In the genomic region with DNA sequence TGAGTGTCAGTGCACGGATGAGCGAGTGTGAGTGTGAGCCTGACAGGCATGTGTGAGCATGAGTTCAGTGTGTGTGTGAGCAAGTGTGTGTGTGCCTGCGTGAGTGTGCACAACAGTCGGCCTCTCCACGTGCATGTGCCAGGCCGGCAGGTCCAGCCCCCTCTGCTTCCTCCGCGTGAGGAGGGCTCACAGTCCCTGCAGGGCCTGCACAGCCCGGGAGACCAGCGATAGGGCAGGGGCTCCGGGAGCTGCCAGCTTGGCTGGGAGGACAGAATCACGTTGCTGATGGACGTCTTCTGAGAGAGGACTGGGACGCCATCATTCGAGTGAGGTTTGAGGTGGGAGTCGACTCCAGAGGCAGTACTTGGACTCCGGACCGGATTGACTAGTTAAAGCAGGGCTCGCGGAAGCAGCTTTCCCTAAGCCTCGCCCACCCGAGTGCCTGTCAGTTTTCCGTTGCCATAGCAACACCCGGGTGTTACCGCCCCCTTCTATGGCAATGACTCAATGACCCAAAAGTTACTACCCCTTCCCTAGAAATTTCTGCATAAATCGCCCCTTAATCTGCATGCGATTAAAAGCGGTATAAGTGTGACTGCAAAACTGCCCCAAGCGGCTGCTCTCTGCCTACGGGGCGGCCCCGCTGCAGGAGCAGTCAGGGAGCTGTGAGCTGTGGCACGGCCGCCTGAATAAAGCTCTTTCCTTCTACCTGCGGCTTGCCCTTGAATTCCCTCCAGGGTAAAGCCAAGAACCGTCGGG, we compare ENCODE assay signal across 7 cellular contexts. TPM values are rescaled to one million over a fixed set of nuclear protein-coding genes. Genes with fewer than 3 reads are reported as not detected.
A peak's percentile ranks its signal among the peaks of the same experiment; 100 is the strongest.
DNase-seq lines count a peak whose midpoint lies in the region; ATAC-seq, FAIRE-seq and TF ChIP-seq lines count a peak whose summit lies in the region.

No MANE protein-coding gene starts in this region.

- peaks cover 14 to 24% (median 23%) of the 10 kb centered on the region in 3 donors for H3K4me1 Mint-ChIP-seq in T-cell

- no peak for TF ChIP-seq RAD21 in GM12878 (IDR thresholded peaks at IDR 0.05; ENCODE audit: insufficient read depth, low read depth, low read length)

- H3K36me3 ChIP-seq in GM12878 (ENCODE audit: control insufficient read depth in 2 of 2, insufficient read depth in 2 of 2, low read length in 1 of 2) = no peaks in the 10 kb centered on the region
- H3K36me3 ChIP-seq in sigmoid colon = no peaks in the 10 kb centered on the region

- no peaks in the 10 kb centered on the region for H3K9me3 Mint-ChIP-seq in T-cell

- peak overlapping the region in 1 of 2 donors; percentile 76 for H3K27ac Mint-ChIP-seq in T-cell

- SMC1A ChIA-PET in GM12878 (lab: Charles Lee; ENCODE audit: uncharacterized antibody, unreplicated experiment) = no interaction called here

- no peaks in the 10 kb centered on the region for H3K79me2 ChIP-seq in GM12878 (ENCODE audit: control insufficient read depth, insufficient read depth, low read length)

- in situ Hi-C loops in GM12878 (cut with MboI) = no loop called here

- peaks cover 20 to 31% of the 10 kb centered on the region in 2 donors for H3K27me3 Mint-ChIP-seq in T-cell

- intact Hi-C loops in GM12878 (cut with micrococcal nuclease; ENCODE audit: unreplicated experiment) = no loop called here
- intact Hi-C loops in sigmoid colon (cut with DNase I) = no loop called here

- peak; percentile 79 for ATAC-seq in GM18867 (IDR thresholded peaks at IDR 0.05; ENCODE audit: unreplicated experiment)
- peak; percentile 52 for ATAC-seq in HG03039 (IDR thresholded peaks at IDR 0.05; ENCODE audit: unreplicated experiment)
- ATAC-seq in T-cell (replicated peaks in 1 of 4) = peak; percentile 69 to 82 (median 71)
- peak; percentile 51 for ATAC-seq in GM12878
- ATAC-seq in HG02840 (IDR thresholded peaks at IDR 0.05; ENCODE audit: low FRiP score, unreplicated experiment) = no peak

- H3K4me3 ChIP-seq in GM12878 (peak overlapping the region; percentile 71), iPS-11a (ENCODE audit: low read depth, low read length) (peak overlapping the region; percentile 17), sigmoid colon (peak overlapping the region; percentile 37 to 63 (median 56))

- H3K27ac ChIP-seq in GM12878 (ENCODE audit: control insufficient read depth, insufficient read depth) (no peak overlapping the region), sigmoid colon (peak overlapping the region in 1 of 4 donors; percentile 42)

- FAIRE-seq in GM12878 (lab: Jason Lieb, UNC) = no peak

- H3K27me3 ChIP-seq in GM12878 (replicated peaks in 1 of 2; ENCODE audit: control insufficient read depth in 2 of 2, insufficient read depth in 2 of 2, low read length in 1 of 2) (no peaks in the 10 kb centered on the region; a peak in 1 of 4 replicates), sigmoid colon (peaks cover 0 to 27% (median 5%) of the 10 kb centered on the region in 3 donors)

- no TSS peak for BruUV-seq in GM12878 (replicated peaks; lab: Mats Ljungman, UMichigan)

- no peaks in the 10 kb centered on the region for H4K20me1 ChIP-seq in GM12878 (ENCODE audit: control insufficient read depth, insufficient read depth)

- peak overlapping the region; percentile 32 for H3K4me2 ChIP-seq in GM12878 (ENCODE audit: control insufficient read depth, insufficient read depth)

- no peak overlapping the region; the same call in 1 of the 2 replicates for H3K9ac ChIP-seq in GM12878 (ENCODE audit: control insufficient read depth, insufficient read depth, low read length)

- DNase-seq in T-cell (peak; percentile 14 to 62 (median 46)), GM12878 (ENCODE audit: low read depth, low spot score) (no peak), sigmoid colon (peak; percentile 75)

- H3K4me1 ChIP-seq in GM12878 (ENCODE audit: control insufficient read depth, insufficient read depth, low read length) = peaks cover 3% of the 10 kb centered on the region; the same call in 1 of the 2 replicates
- peaks cover 0 to 13% (median 11%) of the 10 kb centered on the region in 4 donors for H3K4me1 ChIP-seq in sigmoid colon

- peak overlapping the region; percentile 69 for H2AFZ ChIP-seq in GM12878 (ENCODE audit: control insufficient read depth, low read depth, low read length)

- TF ChIP-seq CTCF in GM12878 (IDR thresholded peaks at IDR 0.05 in 2 of 3, conservative IDR thresholded peaks at IDR 0.05 in 1 of 3; ENCODE audit: control insufficient read depth in 2 of 3, extremely low read depth in 1 of 3, insufficient read depth in 1 of 3, low read depth in 3 of 3, low read length in 3 of 3) = 0 out of 6 replicates have a peak, but pooled peaks of 1 of the 3 experiments have one; percentile 4
- TF ChIP-seq CTCF in sigmoid colon (IDR thresholded peaks at IDR 0.05) = no peak

- WGBS in GM12878 (ENCODE audit: insufficient coverage, insufficient replicate concordance, low lambda C conversion rate, missing lambda C conversion rate) = 11% methylated on average over 37 of the region's 37 CpGs
- 7 to 15% methylated on average over 37 of the region's 37 CpGs for WGBS in sigmoid colon, 2 donors

- H3K36me3 Mint-ChIP-seq in T-cell = no peaks in the 10 kb centered on the region

- TF ChIP-seq EP300 in GM12878 (IDR thresholded peaks at IDR 0.05; ENCODE audit: borderline replicate concordance in 1 of 2, control insufficient read depth in 1 of 2, low read depth in 2 of 2, low read length in 2 of 2) (no peak), sigmoid colon (IDR thresholded peaks at IDR 0.05) (no peak)

- no peaks in the 10 kb centered on the region for H3K9me3 ChIP-seq in GM12878 (replicated peaks; ENCODE audit: control insufficient read depth, insufficient read depth, low read length)
- H3K9me3 ChIP-seq in sigmoid colon = no peaks in the 10 kb centered on the region

- peak overlapping the region; percentile 91 to 97 (median 96) for H3K4me3 Mint-ChIP-seq in T-cell

- TF ChIP-seq POLR2A in GM12878 (IDR thresholded peaks at IDR 0.05; ENCODE audit: low read depth, low read length) (no peak), sigmoid colon (IDR thresholded peaks at IDR 0.05) (no peak)

- CTCF ChIA-PET in T-cell (lab: Charles Lee) (no interaction called here), GM12878 (lab: Yijun Ruan, JAX) (interaction anchor here (1.3 kb wide), 1 partner anchor 346 kb away, joined by 3 read pairs; no protein-coding TSS in a partner anchor)

- RAD21 ChIA-PET in GM12878 (lab: Charles Lee; ENCODE audit: unreplicated experiment) = no interaction called here

- POLR2A ChIA-PET in T-cell (lab: Charles Lee) = no interaction called here
- POLR2A ChIA-PET in GM12878 (lab: Charles Lee) = no interaction called here

TF ChIP-seq in GM12878, 131 proteins besides CTCF, POLR2A, EP300 and RAD21 (continues in another document):
- no peak for TF ChIP-seq GABPA (IDR thresholded peaks at IDR 0.05; ENCODE audit: low read depth)
- no peak for TF ChIP-seq SMAD1 (IDR thresholded peaks at IDR 0.05; ENCODE audit: low read depth, partially characterized antibody)
- no peak for TF ChIP-seq KDM1A (IDR thresholded peaks at IDR 0.05; ENCODE audit: borderline replicate concordance)
- TF ChIP-seq ESRRA (IDR thresholded peaks at IDR 0.05; ENCODE audit: low read length) = no peak
- no peak for TF ChIP-seq BHLHE40 (IDR thresholded peaks at IDR 0.05; ENCODE audit: borderline replicate concordance in 1 of 2, low read depth in 2 of 2, low read length in 1 of 2)
- TF ChIP-seq, protein P1, sequence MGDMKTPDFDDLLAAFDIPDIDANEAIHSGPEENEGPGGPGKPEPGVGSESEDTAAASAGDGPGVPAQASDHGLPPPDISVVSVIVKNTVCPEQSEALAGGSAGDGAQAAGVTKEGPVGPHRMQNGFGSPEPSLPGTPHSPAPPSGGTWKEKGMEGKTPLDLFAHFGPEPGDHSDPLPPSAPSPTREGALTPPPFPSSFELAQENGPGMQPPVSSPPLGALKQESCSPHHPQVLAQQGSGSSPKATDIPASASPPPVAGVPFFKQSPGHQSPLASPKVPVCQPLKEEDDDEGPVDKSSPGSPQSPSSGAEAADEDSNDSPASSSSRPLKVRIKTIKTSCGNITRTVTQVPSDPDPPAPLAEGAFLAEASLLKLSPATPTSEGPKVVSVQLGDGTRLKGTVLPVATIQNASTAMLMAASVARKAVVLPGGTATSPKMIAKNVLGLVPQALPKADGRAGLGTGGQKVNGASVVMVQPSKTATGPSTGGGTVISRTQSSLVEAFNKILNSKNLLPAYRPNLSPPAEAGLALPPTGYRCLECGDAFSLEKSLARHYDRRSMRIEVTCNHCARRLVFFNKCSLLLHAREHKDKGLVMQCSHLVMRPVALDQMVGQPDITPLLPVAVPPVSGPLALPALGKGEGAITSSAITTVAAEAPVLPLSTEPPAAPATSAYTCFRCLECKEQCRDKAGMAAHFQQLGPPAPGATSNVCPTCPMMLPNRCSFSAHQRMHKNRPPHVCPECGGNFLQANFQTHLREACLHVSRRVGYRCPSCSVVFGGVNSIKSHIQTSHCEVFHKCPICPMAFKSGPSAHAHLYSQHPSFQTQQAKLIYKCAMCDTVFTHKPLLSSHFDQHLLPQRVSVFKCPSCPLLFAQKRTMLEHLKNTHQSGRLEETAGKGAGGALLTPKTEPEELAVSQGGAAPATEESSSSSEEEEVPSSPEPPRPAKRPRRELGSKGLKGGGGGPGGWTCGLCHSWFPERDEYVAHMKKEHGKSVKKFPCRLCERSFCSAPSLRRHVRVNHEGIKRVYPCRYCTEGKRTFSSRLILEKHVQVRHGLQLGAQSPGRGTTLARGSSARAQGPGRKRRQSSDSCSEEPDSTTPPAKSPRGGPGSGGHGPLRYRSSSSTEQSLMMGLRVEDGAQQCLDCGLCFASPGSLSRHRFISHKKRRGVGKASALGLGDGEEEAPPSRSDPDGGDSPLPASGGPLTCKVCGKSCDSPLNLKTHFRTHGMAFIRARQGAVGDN (IDR thresholded peaks at IDR 0.05) = no peak

RNA-seq across cellular contexts. Expression of a gene that starts 19.7 kb away (rescaled TPM):
- not detected for total RNA-seq in T-cell
- not detected in 2 replicates for total RNA-seq in GM12878 (2013; cell fraction: nucleolus; rRNA removed)
- total RNA-seq in GM12878 (2014; rRNA removed) = not detected in 2 replicates
- total RNA-seq in GM12878 (2014; rRNA removed; fragmentation: Illumina TruSeq; extraction: Trizol) = not detected in 2 replicates
- total RNA-seq in GM12878 (2021) = not detected in 2 replicates
- polyA plus RNA-seq in GM12878 (2011; ENCODE audit: low read depth) = not detected
- 0.01 TPM in 1 of 2 replicates, not detected in the other for polyA plus RNA-seq in GM12878 (2011; rRNA removed)
- 0.03 TPM in 2 replicates for polyA plus RNA-seq in GM12878 (2011; cell fraction: cytosol; rRNA removed)
- 0.07 and 0.22 TPM in 2 replicates for polyA plus RNA-seq in GM12878 (2011; cell fraction: nucleus; rRNA removed)
- polyA plus RNA-seq in GM12878 (2012) = 0.19 and 0.39 TPM in 2 replicates
- not detected in 2 replicates for polyA plus RNA-seq in GM12878 (2014; fragmentation: Illumina TruSeq; extraction: Trizol)
- not detected for polyA plus RNA-seq in GM12878 (2014; fragmentation: Nextera tagmentation; extraction: Ambion mirVana)
- 0.18 TPM in 1 of 2 replicates, not detected in the other for polyA plus RNA-seq in GM12878 (2014; rRNA removed)
- under 1 TPM in 1 of 2 experiments, not detected in 1; 0.03 TPM for polyA plus RNA-seq in GM12878 (2016; fragmentation: Nextera tagmentation; extraction: Ambion mirVana)
- polyA minus RNA-seq in GM12878 (2011; rRNA and poly(A)+ RNA removed) = 0.10 TPM in 1 of 2 replicates, not detected in the other
- polyA minus RNA-seq in GM12878 (2011; cell fraction: cytosol; rRNA and poly(A)+ RNA removed) = not detected in 2 replicates
- 0.12 and 0.48 TPM in 2 replicates for polyA minus RNA-seq in GM12878 (2011; cell fraction: nucleus; rRNA and poly(A)+ RNA removed)
- total RNA-seq in sigmoid colon = 1 to 10 TPM in 1 of 4 donors, under 1 TPM in 2, not detected in 1; 0.36 to 1.7 (median 0.41) TPM
- under 1 TPM in 1 of 3 donors, not detected in 2; 0.10 TPM for polyA plus RNA-seq in sigmoid colon

Comparison
In these comparisons a context has a peak if more than half of its experiments do, and no peak if none do; other contexts are left out.
1. H3K4me3 ChIP-seq: peak in every context shown above with its lines; median percentile 71 in GM12878; 56 in sigmoid colon; 17 in iPS-11a.